ENCODE assay signal across 7 cellular contexts in the genomic region with DNA sequence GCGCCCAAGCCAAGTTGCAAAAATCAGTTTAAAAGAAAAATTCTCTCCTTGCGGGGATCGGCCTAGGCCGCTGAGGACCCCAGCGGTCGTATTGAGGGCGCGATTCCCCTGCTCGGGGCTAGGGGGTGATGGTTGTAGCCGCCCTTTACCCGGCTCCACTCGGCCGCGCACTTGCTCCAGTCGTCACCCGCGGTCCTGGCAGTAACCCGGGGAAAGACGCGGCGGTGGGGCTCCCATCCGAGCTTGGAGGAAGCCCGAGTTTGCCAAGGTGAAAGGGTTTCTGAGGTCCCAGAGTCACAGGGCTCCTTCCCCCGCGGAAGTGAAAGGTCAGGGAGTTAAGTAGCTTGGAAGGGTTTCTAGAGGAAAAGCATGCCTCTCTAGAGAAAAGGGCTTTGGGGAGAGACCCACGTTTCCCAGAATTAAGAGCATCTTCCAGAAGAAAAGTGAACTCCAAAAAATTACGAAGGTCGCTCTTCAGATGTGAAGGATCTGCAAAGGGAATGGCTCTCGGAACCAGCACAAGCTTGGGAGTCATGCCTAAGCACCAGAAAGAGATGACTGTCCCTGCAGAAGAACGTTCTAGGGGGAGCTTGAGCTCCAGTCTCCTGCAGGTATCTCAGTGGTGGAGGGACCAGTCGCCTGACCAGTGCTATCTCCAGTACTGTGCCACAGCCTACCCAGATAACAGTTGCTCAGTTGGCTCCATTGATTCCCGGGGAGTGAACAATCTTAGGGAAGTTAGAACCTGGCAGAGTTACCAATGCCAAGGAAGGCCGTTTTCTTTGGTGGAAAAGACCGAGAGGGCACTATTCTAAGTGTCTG. TPM values are rescaled to one million over a fixed set of nuclear protein-coding genes. Genes with fewer than 3 reads are reported as not detected.
DNase-seq lines count a peak whose midpoint lies in the region; ATAC-seq and TF ChIP-seq lines count a peak whose summit lies in the region.

No MANE protein-coding gene starts in this region.

- H3K4me3 Mint-ChIP-seq in HFFc6 (peak overlapping the region; percentile 97), neural progenitor cell (peak overlapping the region; percentile 90)

- peaks cover 3% of the 10 kb centered on the region for H4K20me1 ChIP-seq in neural progenitor cell (ENCODE audit: low read depth)

- 7% methylated on average over 34 of the region's 34 CpGs for WGBS in urinary bladder

- peak overlapping the region; percentile 81 to 92 for H3K4me3 ChIP-seq in foreskin fibroblast (ENCODE audit: low read depth in 1 of 2, low read length in 2 of 2)
- H3K4me3 ChIP-seq in neural progenitor cell: peak overlapping the region; percentile 59
- peak overlapping the region; percentile 72 for H3K4me3 ChIP-seq in urinary bladder (ENCODE audit: low read depth, low read length)

- peak overlapping the region; percentile 47 for H3K9ac ChIP-seq in neural progenitor cell

- H3K79me2 ChIP-seq in neural progenitor cell (ENCODE audit: low read depth): peaks cover 19% of the 10 kb centered on the region

- H3K4me1 ChIP-seq in neural progenitor cell (no peaks in the 10 kb centered on the region), urinary bladder (ENCODE audit: insufficient read depth) (no peaks in the 10 kb centered on the region)

- no peaks in the 10 kb centered on the region for H3K36me3 ChIP-seq in neural progenitor cell
- peaks cover 3% of the 10 kb centered on the region for H3K36me3 ChIP-seq in urinary bladder (ENCODE audit: insufficient read depth)

- H3K27me3 Mint-ChIP-seq in HFFc6 (ENCODE audit: insufficient read depth) (no peaks in the 10 kb centered on the region; the same call in 1 of the 2 replicates), neural progenitor cell (ENCODE audit: insufficient read depth, low read depth) (peaks cover 5% of the 10 kb centered on the region)

- H3K4me1 Mint-ChIP-seq in HFFc6 (ENCODE audit: low read depth) (peaks cover 14% of the 10 kb centered on the region), neural progenitor cell (peaks cover 14% of the 10 kb centered on the region)

- no peaks in the 10 kb centered on the region for H3K9me3 Mint-ChIP-seq in HFFc6
- no peaks in the 10 kb centered on the region for H3K9me3 Mint-ChIP-seq in neural progenitor cell

- peaks cover 4% of the 10 kb centered on the region; the same call in 1 of the 2 replicates for H3K36me3 Mint-ChIP-seq in HFFc6 (ENCODE audit: low read depth)
- peaks cover 2% of the 10 kb centered on the region for H3K36me3 Mint-ChIP-seq in neural progenitor cell

- peak; percentile 7; the same call in 1 of the 2 replicates for TF ChIP-seq CTCF in HFFc6 (IDR thresholded peaks at IDR 0.05)
- TF ChIP-seq CTCF in foreskin fibroblast (IDR thresholded peaks at IDR 0.05; ENCODE audit: low read depth, low read length): peak; percentile 1
- TF ChIP-seq CTCF in neural progenitor cell (IDR thresholded peaks at IDR 0.05): no peak

- H3F3A ChIP-seq in neural progenitor cell (ENCODE audit: low read depth): peaks cover 3% of the 10 kb centered on the region

- peak overlapping the region; percentile 70 for H2AFZ ChIP-seq in neural progenitor cell (replicated peaks)

- DNase-seq in HFFc6 (no peak), NCI-H510A (lab: John Stamatoyannopoulos, UW) (peak; percentile 23), activated T-helper 1 cell treated with Interleukin-2 at 50 U/mL for 16 hours (ENCODE audit: low read depth) (peak; percentile 17), foreskin fibroblast (peak in 1 of 2 donors; percentile 57), neural progenitor cell (ENCODE audit: low spot score) (no peak)

- H3K27ac Mint-ChIP-seq in HFFc6 (peak overlapping the region; percentile 87), neural progenitor cell (no peak overlapping the region)

- no peaks in the 10 kb centered on the region for H3K9me3 ChIP-seq in neural progenitor cell (ENCODE audit: low read depth)

- H3K27ac ChIP-seq in neural progenitor cell: no peak overlapping the region
- H3K27ac ChIP-seq in urinary bladder (ENCODE audit: low read depth): peak overlapping the region; percentile 86

- H3K4me2 ChIP-seq in neural progenitor cell: peak overlapping the region; percentile 86

- peak; percentile 18 for ATAC-seq in GM18498 (IDR thresholded peaks at IDR 0.05; ENCODE audit: unreplicated experiment)

- no peaks in the 10 kb centered on the region for H3K27me3 ChIP-seq in neural progenitor cell

RNA-seq across cellular contexts. Expression of gene LAP3, which starts 0.9 kb away (rescaled TPM):
- total RNA-seq in HFFc6 (2021; fragmentation: NEBNext Ultra II Directional; extraction: Animal tissue kit (Norgen Biotek cat#: 25700)): 10 to 100 TPM; 54.4 to 56.3 (median 55.7) TPM
- total RNA-seq in neural progenitor cell (ENCODE audit: low replicate concordance) (48.3 and 58.3 TPM in 2 replicates), urinary bladder (93.7 TPM)
- 75.8 TPM for polyA plus RNA-seq in urinary bladder

RNA-seq across cellular contexts. Expression of gene MED28, which starts 36.6 kb away (rescaled TPM):
- total RNA-seq in HFFc6 (2021; fragmentation: NEBNext Ultra II Directional; extraction: Animal tissue kit (Norgen Biotek cat#: 25700)): 10 to 100 TPM; 32.4 to 40.1 (median 36.4) TPM
- total RNA-seq in neural progenitor cell (ENCODE audit: low replicate concordance) (38.6 and 45.8 TPM in 2 replicates), urinary bladder (25.9 TPM)
- 21.8 TPM for polyA plus RNA-seq in urinary bladder

Comparison
In these comparisons a context has a peak if more than half of its experiments do, and no peak if none do; other contexts are left out.
1. DNase-seq: peak in NCI-H510A (single experiment) and activated T-helper 1 cell treated with Interleukin-2 at 50 U/mL for 16 hours (single experiment); none in HFFc6 (single experiment) and neural progenitor cell (single experiment).
2. Peak in every context shown above with its lines, with median percentiles within 50 percentile points of each other: H3K4me3 ChIP-seq.